In genomic region chr19:571127-571974, GRCh38 we compare ENCODE assay signal across 8 cellular contexts. TPM values are rescaled to one million over a fixed set of nuclear protein-coding genes. Genes with fewer than 3 reads are reported as not detected.
DNase-seq lines count a peak whose midpoint lies in the region; ATAC-seq and TF ChIP-seq lines count a peak whose summit lies in the region.

No MANE protein-coding gene starts in this region.

- intact Hi-C loops in MCF 10A (cut with micrococcal nuclease): no loop called here

- no peaks in the 10 kb centered on the region for H3K9me3 ChIP-seq in SJCRH30 (replicated peaks)

- no peak for TF ChIP-seq CTCF in GM10266 (IDR thresholded peaks at IDR 0.05; ENCODE audit: control insufficient read depth, insufficient read depth, low read depth, missing control alignments)
- no peak for TF ChIP-seq CTCF in MCF 10A (IDR thresholded peaks at IDR 0.05; ENCODE audit: unreplicated experiment)

- H3K9me3 Mint-ChIP-seq in MCF 10A (ENCODE audit: unreplicated experiment): no peaks in the 10 kb centered on the region

- peaks cover 18% of the 10 kb centered on the region for H3K4me1 Mint-ChIP-seq in MCF 10A (ENCODE audit: insufficient read depth, unreplicated experiment)

- DNase-seq in GM10266 (ENCODE audit: extremely low spot score) (peak; percentile 68), LoVo (ENCODE audit: low spot score) (peak; percentile 51), SJCRH30 (peak in 1 of 2 experiments; percentile 24), MCF 10A (ENCODE audit: unreplicated experiment) (peak; percentile 47), kidney tubule cell (ENCODE audit: low spot score) (peak; percentile 63)
- peak; percentile 21 for DNase-seq in stimulated activated CD8-positive, alpha-beta memory T cell treated with anti-CD3 and anti-CD28 coated beads, Interleukin-4, amount 100 ng/mL, for 24 hours (ENCODE audit: low read depth)

- BruUV-seq in MCF 10A (replicated peaks; lab: Mats Ljungman, UMichigan): no TSS peak

- POLR2A ChIA-PET in MCF 10A (lab: Yijun Ruan, JAX): interaction anchor here (0.6 to 7.7 kb wide), 10 partner anchors 10 to 208 kb away, joined by 3 to 110 read pairs (median 3); partner anchors contain the start of genes CDC34 and POLRMT

- H3K4me3 ChIP-seq in SJCRH30: peak overlapping the region; percentile 96

- H3K27me3 ChIP-seq in SJCRH30: peaks cover 6% of the 10 kb centered on the region; the same call in 1 of the 2 replicates

- CTCF ChIA-PET in MCF 10A (lab: Yijun Ruan, JAX): interaction anchor here (0.7 to 1.6 kb wide), 4 partner anchors 13 to 1242 kb away, joined by 4 to 6 read pairs (median 5); partner anchors contain the start of gene CDC34

- peaks cover 3% of the 10 kb centered on the region for H3K36me3 Mint-ChIP-seq in MCF 10A (ENCODE audit: insufficient read depth, unreplicated experiment)

- H3K27me3 Mint-ChIP-seq in MCF 10A (ENCODE audit: insufficient read depth, unreplicated experiment): no peaks in the 10 kb centered on the region

- H3K27ac Mint-ChIP-seq in MCF 10A (ENCODE audit: low read depth, unreplicated experiment): peak overlapping the region; percentile 96

- peak overlapping the region; percentile 85 for H3K4me3 Mint-ChIP-seq in MCF 10A (ENCODE audit: unreplicated experiment)

- peaks cover 8% of the 10 kb centered on the region; the same call in 1 of the 2 replicates for H3K36me3 ChIP-seq in SJCRH30

- ATAC-seq in GM18520 (IDR thresholded peaks at IDR 0.05; ENCODE audit: unreplicated experiment): no peak
- no peak for ATAC-seq in GM18868 (IDR thresholded peaks at IDR 0.05; ENCODE audit: unreplicated experiment)

- H3K4me1 ChIP-seq in SJCRH30: peaks cover 9% of the 10 kb centered on the region; the same call in 1 of the 2 replicates

- H3K27ac ChIP-seq in SJCRH30: no peak overlapping the region; the same call in 1 of the 2 replicates

RNA-seq across cellular contexts. Expression of gene BSG, which starts 1.0 kb away (rescaled TPM):
- 546 and 582 TPM in 2 replicates for total RNA-seq in SJCRH30 (2014; rRNA removed; shearing (Covaris generic))
- total RNA-seq in MCF 10A (2022): 550 and 557 TPM in 2 replicates

RNA-seq across cellular contexts. Expression of gene HCN2, which starts 18.3 kb away (rescaled TPM):
- 0.14 and 0.30 TPM in 2 replicates for total RNA-seq in SJCRH30 (2014; rRNA removed; shearing (Covaris generic))
- total RNA-seq in MCF 10A (2022): 0.68 and 1.2 TPM in 2 replicates

RNA-seq across cellular contexts. Expression of gene GZMM, which starts 27.5 kb away (rescaled TPM):
- not detected in 2 replicates for total RNA-seq in SJCRH30 (2014; rRNA removed; shearing (Covaris generic))
- total RNA-seq in MCF 10A (2022): not detected in 2 replicates

RNA-seq across cellular contexts. Expression of gene CDC34, which starts 39.8 kb away (rescaled TPM):
- total RNA-seq in SJCRH30 (2014; rRNA removed; shearing (Covaris generic)): 76.2 and 92.3 TPM in 2 replicates
- 49.7 and 61.3 TPM in 2 replicates for total RNA-seq in MCF 10A (2022)
